In genomic region chr3:41239587-41239986, GRCh38 we compare ENCODE assay signal across 24 cellular contexts. TPM values are rescaled to one million over a fixed set of nuclear protein-coding genes. Genes with fewer than 3 reads are reported as not detected.
DNase-seq lines count a peak whose midpoint lies in the region; ATAC-seq, FAIRE-seq and TF ChIP-seq lines count a peak whose summit lies in the region.
"Had no signal": no experiment of that assay in that cellular context is flagged by ENCODE, and none has a peak within 500 bp of the region (broad histone marks: within the 10 kb centered on the region; RNA-seq: fewer than 3 reads in every experiment).

No MANE protein-coding gene starts in this region.

- no peak overlapping the region for H3K9ac ChIP-seq in trophoblast cell (ENCODE audit: low read length)

- H4K12ac ChIP-seq in trophoblast cell (ENCODE audit: low read depth, low read length): no peak overlapping the region

- H3K4me1 ChIP-seq in trophoblast cell (ENCODE audit: control insufficient read depth in 1 of 2, insufficient read depth in 2 of 2, low read length in 2 of 2): peaks cover 2 to 6% of the 10 kb centered on the region in 2 experiments
- H3K4me1 ChIP-seq: spleen, testis had no signal

- peaks cover 2% of the 10 kb centered on the region for H3K79me1 ChIP-seq in trophoblast cell (ENCODE audit: low read length)

- H3K23ac ChIP-seq in trophoblast cell (ENCODE audit: low read length): no peak overlapping the region

- no peak overlapping the region for H4K8ac ChIP-seq in trophoblast cell (ENCODE audit: low read depth, low read length)

- CTCF ChIA-PET in CD4-positive, alpha-beta T cell (lab: Charles Lee): interaction anchor here (0.6 to 0.7 kb wide), 2 partner anchors 9 to 111 kb away, joined by 3 read pairs; no protein-coding TSS in a partner anchor

- TF ChIP-seq CTCF in AG10803 (conservative IDR thresholded peaks at IDR 0.05; ENCODE audit: low read length): no peak
- no peak for TF ChIP-seq CTCF in CD4-positive, alpha-beta T cell (IDR thresholded peaks at IDR 0.05)

- H3K14ac ChIP-seq in trophoblast cell (ENCODE audit: low read length): no peak overlapping the region

- H2BK12ac ChIP-seq in trophoblast cell (ENCODE audit: low read length): no peak overlapping the region

- H3K4me2 ChIP-seq in trophoblast cell (ENCODE audit: low read length): no peak overlapping the region

- H3K4me1 Mint-ChIP-seq in CD4-positive, alpha-beta T cell (ENCODE audit: low read depth): no peaks in the 10 kb centered on the region
- no peaks in the 10 kb centered on the region for H3K4me1 Mint-ChIP-seq in activated T-helper 17 cell treated with anti-CD3 and anti-CD28 coated beads, Interleukin-2, amount 50 U/mL, for 72 hours
- H3K4me1 Mint-ChIP-seq: stimulated activated memory B cell treated with anti-CD40 and anti-IgM and Interleukin-4, amounts not matched to agents 10 μg/mL and 1 μg/mL and 100 μg/mL, for 72 hours had no signal

- H3K79me2 ChIP-seq in trophoblast cell (ENCODE audit: control insufficient read depth, insufficient read depth, low read length, poor library complexity): no peaks in the 10 kb centered on the region

- POLR2A ChIA-PET in CD4-positive, alpha-beta T cell (lab: Charles Lee): interaction anchor here (0.6 to 1.1 kb wide), 2 partner anchors 41 to 66 kb away, joined by 4 to 6 read pairs; partner anchors contain the start of gene CTNNB1

- peak; percentile 43 for DNase-seq in AG10803 (ENCODE audit: low read depth)
- DNase-seq in CD4-positive, alpha-beta T cell: no peak
- no peak for DNase-seq in trophoblast cell
- no peak for DNase-seq in iPS-NIHi11 (ENCODE audit: low spot score)
- DNase-seq: activated CD4-positive, alpha-beta T cell treated with anti-CD3 and anti-CD28 coated beads for 4 hours; DMS 273 treated with DMSO at 0.1 percent for 48 hours; left colon; mesendoderm; NCI-H1092; NCI-H2029; retina; RPMI8226; spleen; stimulated activated CD4-positive, alpha-beta T cell treated with anti-CD3 and anti-CD28 coated beads, Interleukin-2, amount 100 ng/mL, for 48 hours; T-helper 17 cell; testis had no signal

- H3K9me3 ChIP-seq in CD4-positive, alpha-beta T cell (ENCODE audit: control insufficient read depth, low read length): no peaks in the 10 kb centered on the region
- no peaks in the 10 kb centered on the region for H3K9me3 ChIP-seq in trophoblast cell (ENCODE audit: insufficient read depth, low read depth, low read length)
- H3K9me3 ChIP-seq: spleen, testis, vagina had no signal

- peaks cover 13 to 44% of the 10 kb centered on the region in 2 experiments for H3K36me3 ChIP-seq in trophoblast cell (ENCODE audit: control insufficient read depth in 1 of 2, insufficient read depth in 2 of 2, low read length in 2 of 2)

- no peak overlapping the region for H3K27ac ChIP-seq in CD4-positive, alpha-beta T cell (ENCODE audit: low read depth, low read length)
- H3K27ac ChIP-seq in trophoblast cell (ENCODE audit: low read depth, low read length): no peak overlapping the region
- H3K27ac ChIP-seq: spleen, testis, vagina had no signal

- no peak overlapping the region for H2BK5ac ChIP-seq in trophoblast cell (ENCODE audit: low read depth, low read length, poor library complexity)

- H3K27ac Mint-ChIP-seq in CD4-positive, alpha-beta T cell: peak overlapping the region; percentile 52
- peak overlapping the region; percentile 48 for H3K27ac Mint-ChIP-seq in activated T-helper 17 cell treated with anti-CD3 and anti-CD28 coated beads, Interleukin-2, amount 50 U/mL, for 72 hours
- H3K27ac Mint-ChIP-seq: stimulated activated memory B cell treated with anti-CD40 and anti-IgM and Interleukin-4, amounts not matched to agents 10 μg/mL and 1 μg/mL and 100 μg/mL, for 72 hours had no signal

- H2AFZ ChIP-seq in trophoblast cell (ENCODE audit: insufficient read depth, low read length, poor library complexity): no peak overlapping the region

- H3K4me3 Mint-ChIP-seq in CD4-positive, alpha-beta T cell: no peak overlapping the region
- H3K4me3 Mint-ChIP-seq in activated T-helper 17 cell treated with anti-CD3 and anti-CD28 coated beads, Interleukin-2, amount 50 U/mL, for 72 hours: no peak overlapping the region
- H3K4me3 Mint-ChIP-seq: brain; stimulated activated memory B cell treated with anti-CD40 and anti-IgM and Interleukin-4, amounts not matched to agents 10 μg/mL and 1 μg/mL and 100 μg/mL, for 72 hours; T-helper 17 cell had no signal

- no peak overlapping the region for H2AK5ac ChIP-seq in trophoblast cell (ENCODE audit: low read length)

- H4K91ac ChIP-seq in trophoblast cell (ENCODE audit: low read depth, low read length): no peak overlapping the region

- H3K27me3 Mint-ChIP-seq in CD4-positive, alpha-beta T cell: no peaks in the 10 kb centered on the region
- no peaks in the 10 kb centered on the region for H3K27me3 Mint-ChIP-seq in activated T-helper 17 cell treated with anti-CD3 and anti-CD28 coated beads, Interleukin-2, amount 50 U/mL, for 72 hours
- H3K27me3 Mint-ChIP-seq: brain; stimulated activated memory B cell treated with anti-CD40 and anti-IgM and Interleukin-4, amounts not matched to agents 10 μg/mL and 1 μg/mL and 100 μg/mL, for 72 hours; T-helper 17 cell had no signal

- no peaks in the 10 kb centered on the region for H3K27me3 ChIP-seq in CD4-positive, alpha-beta T cell (ENCODE audit: control insufficient read depth, insufficient read depth, low read length)
- H3K27me3 ChIP-seq in trophoblast cell (ENCODE audit: insufficient read depth, low read length): no peaks in the 10 kb centered on the region
- H3K27me3 ChIP-seq: spleen, testis, vagina had no signal

- H2BK120ac ChIP-seq in trophoblast cell (ENCODE audit: insufficient read depth, low read length, poor library complexity): no peak overlapping the region

- intact Hi-C loops in CD4-positive, alpha-beta T cell (cut with DNase I, micrococcal nuclease): loop anchor here in 1 of 2 experiments (5.0 kb wide), 1 partner anchor 37 kb away; no protein-coding TSS in a partner anchor

- H3K4ac ChIP-seq in trophoblast cell (ENCODE audit: low read depth, low read length): no peak overlapping the region

- FAIRE-seq in islet of Langerhans (lab: Jason Lieb, UNC): peak; percentile 76
- FAIRE-seq: colon had no signal

- ATAC-seq in CD4-positive, alpha-beta T cell (ENCODE audit: poor library complexity): no peak
- ATAC-seq in activated T-helper 17 cell treated with anti-CD3 and anti-CD28 coated beads, Interleukin-2, amount 50 U/mL, for 72 hours (replicated peaks): no peak
- ATAC-seq in HG03520 (IDR thresholded peaks at IDR 0.05; ENCODE audit: unreplicated experiment): no peak
- ATAC-seq: HCT116; left colon; stimulated activated memory B cell treated with anti-CD40 and anti-IgM and Interleukin-4, amounts not matched to agents 10 μg/mL and 1 μg/mL and 100 μg/mL, for 72 hours; T-helper 17 cell had no signal

- peaks cover 71% of the 10 kb centered on the region for H3K36me3 Mint-ChIP-seq in CD4-positive, alpha-beta T cell (ENCODE audit: low read depth)
- H3K36me3 Mint-ChIP-seq in activated T-helper 17 cell treated with anti-CD3 and anti-CD28 coated beads, Interleukin-2, amount 50 U/mL, for 72 hours (ENCODE audit: low read depth): peaks cover 80% of the 10 kb centered on the region

- no peaks in the 10 kb centered on the region for H3K9me3 Mint-ChIP-seq in CD4-positive, alpha-beta T cell
- H3K9me3 Mint-ChIP-seq in activated T-helper 17 cell treated with anti-CD3 and anti-CD28 coated beads, Interleukin-2, amount 50 U/mL, for 72 hours: no peaks in the 10 kb centered on the region
- H3K9me3 Mint-ChIP-seq: brain; stimulated activated memory B cell treated with anti-CD40 and anti-IgM and Interleukin-4, amounts not matched to agents 10 μg/mL and 1 μg/mL and 100 μg/mL, for 72 hours had no signal

- H3K4me3 ChIP-seq in AG10803 (ENCODE audit: low read length) (no peak overlapping the region), trophoblast cell (ENCODE audit: low read depth, low read length) (no peak overlapping the region)
- H3K4me3 ChIP-seq: spleen, testis, vagina had no signal

- no peak overlapping the region for H3K18ac ChIP-seq in trophoblast cell (ENCODE audit: low read length)

- no CpG with 5 or more reads among the region's 2 CpGs for WGBS in trophoblast cell (ENCODE audit: extremely low coverage, insufficient coverage, insufficient read length)

RNA-seq across cellular contexts. Expression of gene CTNNB1, which starts 40.3 kb away (rescaled TPM):
- total RNA-seq in CD4-positive, alpha-beta T cell: 100 to 1,000 TPM; 226 to 228 TPM
- 100 to 1,000 TPM; 109 to 150 TPM for total RNA-seq in activated T-helper 17 cell treated with anti-CD3 and anti-CD28 coated beads, Interleukin-2, amount 50 U/mL, for 72 hours
- polyA plus RNA-seq in trophoblast cell (2013): 1,013 and 1,027 TPM in 2 replicates
